In genomic region chr13:39712626-39713025, GRCh38 we compare ENCODE assay signal across 15 cellular contexts.
"Had no signal": no experiment of that assay in that cellular context is flagged by ENCODE, and none has a peak within 500 bp of the region (broad histone marks: within the 10 kb centered on the region; RNA-seq: fewer than 3 reads in every experiment).

No MANE protein-coding gene starts in this region.

- H2AFZ ChIP-seq: hepatocyte had no signal

- H3K4me2 ChIP-seq: hepatocyte had no signal

- DNase-seq: effector memory CD4-positive, alpha-beta T cell; foreskin melanocyte; naive thymus-derived CD4-positive, alpha-beta T cell; nephron progenitor cell; sigmoid colon; stimulated activated CD4-positive, alpha-beta T cell treated with anti-CD3 and anti-CD28 coated beads, Interleukin-12 subunit alpha, Interleukin-12 subunit beta, amount 100 ng/mL, for 4 hours; stimulated activated naive CD4-positive, alpha-beta T cell; stomach; substantia nigra; transverse colon had no signal

- H3K4me3 ChIP-seq: hepatocyte, right atrium auricular region, sigmoid colon, skin epidermis, stomach, thoracic aorta, transverse colon had no signal

- ATAC-seq: naive thymus-derived CD4-positive, alpha-beta T cell had no signal

- H3K9me3 ChIP-seq: neutrophil had no signal

- H3K27ac ChIP-seq: hepatocyte, neutrophil, right atrium auricular region, sigmoid colon, skin epidermis, stomach, thoracic aorta, transverse colon had no signal

- H3K27me3 ChIP-seq: hepatocyte, neutrophil, right atrium auricular region, sigmoid colon, stomach, transverse colon had no signal

- H3K79me2 ChIP-seq: hepatocyte had no signal

- H3K36me3 ChIP-seq: right atrium auricular region, transverse colon had no signal

- H3K4me1 ChIP-seq: right atrium auricular region, sigmoid colon, stomach, transverse colon had no signal
